8 cellular contexts compared by ENCODE assay signal in the genomic region with DNA sequence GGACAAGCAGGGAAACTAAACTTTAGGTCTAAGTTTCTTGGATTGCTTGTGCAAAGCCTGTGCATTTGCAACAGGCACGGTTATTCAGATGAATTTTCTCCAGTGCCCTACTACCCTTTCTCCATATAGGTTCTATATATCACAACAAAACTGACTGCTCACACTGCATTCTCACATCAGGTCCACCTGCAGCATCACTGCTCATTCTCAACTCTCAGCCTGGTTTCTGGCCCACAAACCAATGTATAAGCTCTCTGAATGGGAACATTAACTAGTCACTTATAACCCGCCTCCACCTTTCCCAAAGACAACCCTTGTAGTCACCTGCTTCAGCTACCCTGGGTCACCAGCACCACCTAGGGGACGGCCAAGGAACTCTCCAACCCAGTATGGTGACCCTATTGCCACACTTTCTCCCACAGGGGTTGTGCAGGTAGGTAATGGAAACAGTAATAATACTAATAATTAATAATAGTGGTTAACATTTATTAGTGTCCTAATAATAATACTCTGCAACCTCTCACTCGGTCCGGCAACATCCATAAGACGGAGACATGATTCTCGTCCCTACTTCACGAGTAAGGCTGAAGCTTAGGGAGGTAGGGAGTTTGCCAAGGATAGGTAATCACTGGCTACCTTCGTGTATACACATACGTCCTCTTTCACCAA.
DNase-seq lines count a peak whose midpoint lies in the region; ATAC-seq, FAIRE-seq and TF ChIP-seq lines count a peak whose summit lies in the region.

No MANE protein-coding gene starts in this region.

- H3K36me3 Mint-ChIP-seq in T-cell: peaks cover 51% of the 10 kb centered on the region

- H3K9me1 ChIP-seq in K562 (ENCODE audit: control insufficient read depth, insufficient read depth, low read length): no peaks in the 10 kb centered on the region

- H3K4me3 ChIP-seq in BE2C (ENCODE audit: low read depth, low read length): no peak overlapping the region
- H3K4me3 ChIP-seq in K562: no peak overlapping the region
- no peak overlapping the region for H3K4me3 ChIP-seq in stomach

- H3K36me3 ChIP-seq in BE2C: no peaks in the 10 kb centered on the region; the same call in 1 of the 2 replicates
- H3K36me3 ChIP-seq in K562 (ENCODE audit: control insufficient read depth, insufficient read depth, low read length): peaks cover 7% of the 10 kb centered on the region; the same call in 2 of the 3 replicates
- H3K36me3 ChIP-seq in stomach: peaks cover 47 to 98% (median 89%) of the 10 kb centered on the region in 4 donors

- POLR2A ChIA-PET in T-cell (lab: Charles Lee): no interaction called here
- POLR2A ChIA-PET in K562 (lab: Yijun Ruan, JAX): interaction anchor here (0.6 to 1.4 kb wide), 8 partner anchors 9 to 699 kb away, joined by 3 to 6 read pairs (median 3); no protein-coding TSS in a partner anchor

- H3K4me3 Mint-ChIP-seq in T-cell: no peak overlapping the region

- no peaks in the 10 kb centered on the region for H3K9me3 Mint-ChIP-seq in T-cell

- peak; percentile 66 for DNase-seq in BE2C
- DNase-seq in HUDEP-2 (lab: John Stamatoyannopoulos, UW; ENCODE audit: unreplicated experiment in 76 of 76): peak in 52 of 76 experiments; percentile 5 to 71 (median 42)
- peak in 31 of 34 experiments; percentile 18 to 63 (median 45) for DNase-seq in T-cell
- DNase-seq in K562 (ENCODE audit: extremely low read depth in 1 of 4, low spot score in 3 of 4): peak; percentile 75 to 91 (median 83)
- DNase-seq in lung microvascular endothelial cell (ENCODE audit: low read depth in 2 of 2): peak; percentile 24 to 44
- peak; percentile 44 for DNase-seq in stomach
- DNase-seq in mucosa of gallbladder (ENCODE audit: low spot score): no peak

- H3K9me3 ChIP-seq in BE2C: no peaks in the 10 kb centered on the region
- H3K9me3 ChIP-seq in K562 (replicated peaks; ENCODE audit: control insufficient read depth, insufficient read depth, low read depth, low read length): no peaks in the 10 kb centered on the region
- no peaks in the 10 kb centered on the region for H3K9me3 ChIP-seq in stomach

- peak; percentile 80 to 84 for TF ChIP-seq RAD21 in K562 (CRISPR knock-in tag; conservative IDR thresholded peaks at IDR 0.05 in 1 of 2, IDR thresholded peaks at IDR 0.05 in 1 of 2)

- no peaks in the 10 kb centered on the region for H3K27me3 Mint-ChIP-seq in T-cell

- H3K27ac ChIP-seq in K562 (ENCODE audit: extremely low read depth, low read depth, low read length) (no peak overlapping the region), stomach (no peak overlapping the region)

- no peaks in the 10 kb centered on the region for H4K20me1 ChIP-seq in K562 (replicated peaks; ENCODE audit: control insufficient read depth, insufficient read depth, low read length)

- H2AFZ ChIP-seq in K562 (ENCODE audit: low read depth, low read length): no peak overlapping the region

- H3K79me2 ChIP-seq in K562 (ENCODE audit: control insufficient read depth, insufficient read depth, low read length): no peaks in the 10 kb centered on the region

- intact Hi-C loops in K562 (cut with micrococcal nuclease) (loop anchor here (2.0 to 5.0 kb wide), 2 partner anchors 120 to 189 kb away; no protein-coding TSS in a partner anchor), stomach (cut with DNase I; ENCODE audit: low total_unique reads) (no loop called here)

- no peak overlapping the region for H3K4me2 ChIP-seq in K562 (ENCODE audit: insufficient read depth, low read length)

- WGBS in K562 (ENCODE audit: insufficient coverage, low coverage, missing lambda C conversion rate): 44% methylated on average over 10 of the region's 10 CpGs
- 76 to 86% (median 82%) methylated on average over 10 of the region's 10 CpGs for WGBS in stomach, 5 donors

- TF ChIP-seq EP300 in K562 (IDR thresholded peaks at IDR 0.05; ENCODE audit: low read length): 0 out of 2 replicates have a peak, but pooled peaks have one; percentile 7
- no peak for TF ChIP-seq EP300 in stomach (IDR thresholded peaks at IDR 0.05)

- H3K4me1 Mint-ChIP-seq in T-cell: peaks cover 22 to 26% (median 23%) of the 10 kb centered on the region in 3 donors

- H3K9ac ChIP-seq in K562 (ENCODE audit: insufficient read depth in 1 of 2, low read depth in 2 of 2, low read length in 2 of 2): no peak overlapping the region

- peak; percentile 94 for TF ChIP-seq CTCF in BE2C (IDR thresholded peaks at IDR 0.05; ENCODE audit: low read depth, low read length)
- TF ChIP-seq CTCF in K562 (IDR thresholded peaks at IDR 0.05 in 2 of 3, conservative IDR thresholded peaks at IDR 0.05 in 1 of 3; ENCODE audit: insufficient read depth in 2 of 3, low read depth in 1 of 3, low read length in 3 of 3): peak; percentile 91 to 97 (median 95)
- TF ChIP-seq CTCF in stomach (IDR thresholded peaks at IDR 0.05): peak in 5 of 7 experiments; percentile 23 to 56 (median 42)

- CTCF ChIA-PET in T-cell (lab: Charles Lee): interaction anchor here (0.5 to 4.3 kb wide), 11 partner anchors 11 to 1355 kb away, joined by 3 to 22 read pairs (median 4); no protein-coding TSS in a partner anchor
- CTCF ChIA-PET in K562 (lab: Yijun Ruan, JAX; ENCODE audit: low intra/inter-chr PET ratio): interaction anchor here (0.6 to 5.2 kb wide), 10 partner anchors 8 to 677 kb away, joined by 3 to 42 read pairs (median 4); no protein-coding TSS in a partner anchor

- TF ChIP-seq POLR2A in K562 (conservative IDR thresholded peaks at IDR 0.05): no peak
- no peak for TF ChIP-seq POLR2A in stomach (IDR thresholded peaks at IDR 0.05)

- H3K4me1 ChIP-seq in BE2C (no peaks in the 10 kb centered on the region), K562 (replicated peaks in 1 of 2; ENCODE audit: control insufficient read depth in 2 of 2, insufficient read depth in 2 of 2, low read length in 2 of 2) (peaks cover 0 to 6% of the 10 kb centered on the region in 2 experiments; a peak in 2 of 5 replicates), stomach (peaks cover 0 to 9% (median 0%) of the 10 kb centered on the region in 4 donors)

- H3K27ac Mint-ChIP-seq in T-cell: no peak overlapping the region

- no peaks in the 10 kb centered on the region for H3K27me3 ChIP-seq in BE2C
- no peaks in the 10 kb centered on the region for H3K27me3 ChIP-seq in K562 (ENCODE audit: control insufficient read depth in 2 of 2, insufficient read depth in 2 of 2, low read length in 2 of 2)
- no peaks in the 10 kb centered on the region for H3K27me3 ChIP-seq in stomach

- peak; percentile 69 for ATAC-seq in GM18867 (IDR thresholded peaks at IDR 0.05; ENCODE audit: unreplicated experiment)
- peak; percentile 59 to 80 (median 65) for ATAC-seq in T-cell (replicated peaks in 1 of 4)
- ATAC-seq in K562: peak; percentile 94

- no TSS peak for BruUV-seq in K562 (replicated peaks; lab: Mats Ljungman, UMichigan)

- in situ Hi-C loops in K562 (cut with MboI): no loop called here

- peak; percentile 78 for FAIRE-seq in K562 (lab: Jason Lieb, UNC)

TF ChIP-seq in K562, 482 proteins besides CTCF, POLR2A, EP300 and RAD21 (continues in another document):
- 0 out of 2 replicates have a peak, but pooled peaks have one; percentile 50 for TF ChIP-seq STAG1 (CRISPR knock-in tag; IDR thresholded peaks at IDR 0.05; ENCODE audit: borderline replicate concordance)
- TF ChIP-seq HCFC1 (IDR thresholded peaks at IDR 0.05; ENCODE audit: low read depth, low read length): peak; percentile 45
- TF ChIP-seq HMBOX1 (IDR thresholded peaks at IDR 0.05): peak; percentile 97
- peak in 1 of 2 experiments; percentile 52; a peak in 1 of 4 replicates for TF ChIP-seq TBL1XR1 (IDR thresholded peaks at IDR 0.05; ENCODE audit: low read length in 2 of 2)
- TF ChIP-seq, protein P1, sequence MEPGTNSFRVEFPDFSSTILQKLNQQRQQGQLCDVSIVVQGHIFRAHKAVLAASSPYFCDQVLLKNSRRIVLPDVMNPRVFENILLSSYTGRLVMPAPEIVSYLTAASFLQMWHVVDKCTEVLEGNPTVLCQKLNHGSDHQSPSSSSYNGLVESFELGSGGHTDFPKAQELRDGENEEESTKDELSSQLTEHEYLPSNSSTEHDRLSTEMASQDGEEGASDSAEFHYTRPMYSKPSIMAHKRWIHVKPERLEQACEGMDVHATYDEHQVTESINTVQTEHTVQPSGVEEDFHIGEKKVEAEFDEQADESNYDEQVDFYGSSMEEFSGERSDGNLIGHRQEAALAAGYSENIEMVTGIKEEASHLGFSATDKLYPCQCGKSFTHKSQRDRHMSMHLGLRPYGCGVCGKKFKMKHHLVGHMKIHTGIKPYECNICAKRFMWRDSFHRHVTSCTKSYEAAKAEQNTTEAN (CRISPR knock-in tag; IDR thresholded peaks at IDR 0.05): peak; percentile 95
- TF ChIP-seq, protein P2, sequence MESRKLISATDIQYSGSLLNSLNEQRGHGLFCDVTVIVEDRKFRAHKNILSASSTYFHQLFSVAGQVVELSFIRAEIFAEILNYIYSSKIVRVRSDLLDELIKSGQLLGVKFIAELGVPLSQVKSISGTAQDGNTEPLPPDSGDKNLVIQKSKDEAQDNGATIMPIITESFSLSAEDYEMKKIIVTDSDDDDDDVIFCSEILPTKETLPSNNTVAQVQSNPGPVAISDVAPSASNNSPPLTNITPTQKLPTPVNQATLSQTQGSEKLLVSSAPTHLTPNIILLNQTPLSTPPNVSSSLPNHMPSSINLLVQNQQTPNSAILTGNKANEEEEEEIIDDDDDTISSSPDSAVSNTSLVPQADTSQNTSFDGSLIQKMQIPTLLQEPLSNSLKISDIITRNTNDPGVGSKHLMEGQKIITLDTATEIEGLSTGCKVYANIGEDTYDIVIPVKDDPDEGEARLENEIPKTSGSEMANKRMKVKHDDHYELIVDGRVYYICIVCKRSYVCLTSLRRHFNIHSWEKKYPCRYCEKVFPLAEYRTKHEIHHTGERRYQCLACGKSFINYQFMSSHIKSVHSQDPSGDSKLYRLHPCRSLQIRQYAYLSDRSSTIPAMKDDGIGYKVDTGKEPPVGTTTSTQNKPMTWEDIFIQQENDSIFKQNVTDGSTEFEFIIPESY (CRISPR knock-in tag; IDR thresholded peaks at IDR 0.05): peak; percentile 91

Comparison
In these comparisons a context has a peak if more than half of its experiments do, and no peak if none do; other contexts are left out.
1. CTCF ChIP-seq: peak in every context shown above with its lines; median percentile 95 in K562; 94 in BE2C; 42 in stomach.